ENCODE assay signal across 1 cellular context in genomic region chr2:65432227-65433190, GRCh38.
TF ChIP-seq lines count a peak whose summit lies in the region.

A gene with protein sequence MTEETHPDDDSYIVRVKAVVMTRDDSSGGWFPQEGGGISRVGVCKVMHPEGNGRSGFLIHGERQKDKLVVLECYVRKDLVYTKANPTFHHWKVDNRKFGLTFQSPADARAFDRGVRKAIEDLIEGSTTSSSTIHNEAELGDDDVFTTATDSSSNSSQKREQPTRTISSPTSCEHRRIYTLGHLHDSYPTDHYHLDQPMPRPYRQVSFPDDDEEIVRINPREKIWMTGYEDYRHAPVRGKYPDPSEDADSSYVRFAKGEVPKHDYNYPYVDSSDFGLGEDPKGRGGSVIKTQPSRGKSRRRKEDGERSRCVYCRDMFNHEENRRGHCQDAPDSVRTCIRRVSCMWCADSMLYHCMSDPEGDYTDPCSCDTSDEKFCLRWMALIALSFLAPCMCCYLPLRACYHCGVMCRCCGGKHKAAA (minus strand): TSS chr2:65432599. CDS start chr2:65431987, 612 bp downstream.

TF ChIP-seq in GM12878, 131 proteins besides CTCF, POLR2A, EP300 and RAD21 (continued from another document and continues in another):
- TF ChIP-seq E4F1 (IDR thresholded peaks at IDR 0.05; ENCODE audit: borderline replicate concordance, partially characterized antibody) (peak; percentile 81), SIN3A (IDR thresholded peaks at IDR 0.05; ENCODE audit: low read depth, low read length) (no peak), NKRF (conservative IDR thresholded peaks at IDR 0.05) (peak; percentile 22; the same call in 1 of the 2 replicates), STAT3 (IDR thresholded peaks at IDR 0.05; ENCODE audit: low read depth, low read length) (no peak), NR2F1 (conservative IDR thresholded peaks at IDR 0.05) (peak; percentile 26; the same call in 1 of the 2 replicates), ZSCAN29 (IDR thresholded peaks at IDR 0.05) (peak; percentile 71; the same call in 1 of the 2 replicates), GATAD2B (conservative IDR thresholded peaks at IDR 0.05; ENCODE audit: low read depth) (0 out of 2 replicates have a peak, but pooled peaks have one; percentile 41), NBN (IDR thresholded peaks at IDR 0.05) (peak; percentile 94), FOXK2 (IDR thresholded peaks at IDR 0.05) (no peak), ZZZ3 (IDR thresholded peaks at IDR 0.05; ENCODE audit: control insufficient read depth, insufficient read length, low read depth) (no peak), PML (IDR thresholded peaks at IDR 0.05; ENCODE audit: low read length) (peak; percentile 54; the same call in 1 of the 2 replicates), ZBED1 (IDR thresholded peaks at IDR 0.05; ENCODE audit: borderline replicate concordance) (no peak), BCL3 (IDR thresholded peaks at IDR 0.05; ENCODE audit: borderline replicate concordance, insufficient read depth, low read depth, low read length, poor library complexity, severe bottlenecking) (no peak), NFYA (IDR thresholded peaks at IDR 0.05; ENCODE audit: borderline replicate concordance, low read depth, low read length) (no peak), SKIL (IDR thresholded peaks at IDR 0.05; ENCODE audit: low read depth, poor library complexity, severe bottlenecking) (no peak), BCL11A (IDR thresholded peaks at IDR 0.05; ENCODE audit: low read depth, low read length) (no peak), SMAD5 (IDR thresholded peaks at IDR 0.05; ENCODE audit: low read depth) (0 out of 2 replicates have a peak, but pooled peaks have one; percentile 64), NRF1 (conservative IDR thresholded peaks at IDR 0.05; ENCODE audit: low read depth, low read length) (no peak), CHD1 (IDR thresholded peaks at IDR 0.05; ENCODE audit: low read depth, low read length) (no peak), ATF3 (IDR thresholded peaks at IDR 0.05; ENCODE audit: borderline replicate concordance, extremely low read depth, low read depth, low read length) (no peak), ZNF24 (IDR thresholded peaks at IDR 0.05) (no peak), SP1 (IDR thresholded peaks at IDR 0.05; ENCODE audit: low read depth, low read length) (peak; percentile 95), TBL1XR1 (IDR thresholded peaks at IDR 0.05; ENCODE audit: low read depth, low read length) (peak; percentile 17; the same call in 1 of the 2 replicates), RELB (IDR thresholded peaks at IDR 0.05; ENCODE audit: low read depth) (peak; percentile 98), CREM (IDR thresholded peaks at IDR 0.05; ENCODE audit: low read depth) (peak; percentile 84), SIX5 (IDR thresholded peaks at IDR 0.05; ENCODE audit: low read depth, low read length, severe bottlenecking) (no peak), SMAD1 (IDR thresholded peaks at IDR 0.05; ENCODE audit: low read depth, partially characterized antibody) (no peak), SUPT20H (IDR thresholded peaks at IDR 0.05; ENCODE audit: borderline replicate concordance, control insufficient read depth, low read depth, low read length) (no peak), TCF12 (IDR thresholded peaks at IDR 0.05; ENCODE audit: low read depth, low read length) (peak; percentile 55; the same call in 1 of the 2 replicates), RBBP5 (conservative IDR thresholded peaks at IDR 0.05) (no peak), EED (IDR thresholded peaks at IDR 0.05; ENCODE audit: low read depth) (peak; percentile 91), ZNF622 (IDR thresholded peaks at IDR 0.05) (no peak), ETV6 (conservative IDR thresholded peaks at IDR 0.05 in 1 of 2, IDR thresholded peaks at IDR 0.05 in 1 of 2; ENCODE audit: borderline replicate concordance in 1 of 2, low read depth in 1 of 2) (peak; percentile 97 to 99), FOXM1 (IDR thresholded peaks at IDR 0.05; ENCODE audit: low read depth, low read length) (no peak; the same call in 1 of the 2 replicates), ZNF592 (IDR thresholded peaks at IDR 0.05) (no peak), WRNIP1 (IDR thresholded peaks at IDR 0.05; ENCODE audit: borderline replicate concordance, low read depth, low read length) (no peak)
- TF ChIP-seq, protein P1, sequence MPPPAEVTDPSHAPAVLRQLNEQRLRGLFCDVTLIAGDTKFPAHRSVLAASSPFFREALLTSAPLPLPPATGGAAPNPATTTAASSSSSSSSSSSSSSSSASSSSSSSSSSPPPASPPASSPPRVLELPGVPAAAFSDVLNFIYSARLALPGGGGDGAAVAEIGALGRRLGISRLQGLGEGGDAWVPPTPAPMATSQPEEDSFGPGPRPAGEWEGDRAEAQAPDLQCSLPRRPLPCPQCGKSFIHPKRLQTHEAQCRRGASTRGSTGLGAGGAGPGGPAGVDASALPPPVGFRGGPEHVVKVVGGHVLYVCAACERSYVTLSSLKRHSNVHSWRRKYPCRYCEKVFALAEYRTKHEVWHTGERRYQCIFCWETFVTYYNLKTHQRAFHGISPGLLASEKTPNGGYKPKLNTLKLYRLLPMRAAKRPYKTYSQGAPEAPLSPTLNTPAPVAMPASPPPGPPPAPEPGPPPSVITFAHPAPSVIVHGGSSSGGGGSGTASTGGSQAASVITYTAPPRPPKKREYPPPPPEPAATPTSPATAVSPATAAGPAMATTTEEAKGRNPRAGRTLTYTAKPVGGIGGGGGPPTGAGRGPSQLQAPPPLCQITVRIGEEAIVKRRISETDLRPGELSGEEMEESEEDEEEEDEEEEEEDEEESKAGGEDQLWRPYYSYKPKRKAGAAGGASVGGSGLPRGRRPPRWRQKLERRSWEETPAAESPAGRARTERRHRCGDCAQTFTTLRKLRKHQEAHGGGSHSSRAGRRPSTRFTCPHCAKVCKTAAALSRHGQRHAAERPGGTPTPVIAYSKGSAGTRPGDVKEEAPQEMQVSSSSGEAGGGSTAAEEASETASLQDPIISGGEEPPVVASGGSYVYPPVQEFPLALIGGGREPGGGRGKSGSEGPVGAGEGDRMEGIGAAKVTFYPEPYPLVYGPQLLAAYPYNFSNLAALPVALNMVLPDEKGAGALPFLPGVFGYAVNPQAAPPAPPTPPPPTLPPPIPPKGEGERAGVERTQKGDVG (CRISPR knock-in tag; IDR thresholded peaks at IDR 0.05) = no peak
- TF ChIP-seq, protein P2, sequence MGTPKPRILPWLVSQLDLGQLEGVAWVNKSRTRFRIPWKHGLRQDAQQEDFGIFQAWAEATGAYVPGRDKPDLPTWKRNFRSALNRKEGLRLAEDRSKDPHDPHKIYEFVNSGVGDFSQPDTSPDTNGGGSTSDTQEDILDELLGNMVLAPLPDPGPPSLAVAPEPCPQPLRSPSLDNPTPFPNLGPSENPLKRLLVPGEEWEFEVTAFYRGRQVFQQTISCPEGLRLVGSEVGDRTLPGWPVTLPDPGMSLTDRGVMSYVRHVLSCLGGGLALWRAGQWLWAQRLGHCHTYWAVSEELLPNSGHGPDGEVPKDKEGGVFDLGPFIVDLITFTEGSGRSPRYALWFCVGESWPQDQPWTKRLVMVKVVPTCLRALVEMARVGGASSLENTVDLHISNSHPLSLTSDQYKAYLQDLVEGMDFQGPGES (IDR thresholded peaks at IDR 0.05) = no peak
